ENCODE assay signal across 1 cellular context in genomic region chr15:58515807-58516206, GRCh38.
TF ChIP-seq lines count a peak whose summit lies in the region.

No MANE protein-coding gene starts in this region.

TF ChIP-seq in K562, 482 proteins besides CTCF, POLR2A, EP300 and RAD21 (continued from another document and continues in another):
- TF ChIP-seq MGA (IDR thresholded peaks at IDR 0.05) (peak; percentile 92), ZFP36 (IDR thresholded peaks at IDR 0.05; ENCODE audit: low read depth, low read length, partially characterized antibody) (no peak), L3MBTL2 (IDR thresholded peaks at IDR 0.05) (peak; percentile 93), RFX7 (CRISPR knock-in tag; IDR thresholded peaks at IDR 0.05) (no peak), ZFX (CRISPR knock-in tag; IDR thresholded peaks at IDR 0.05) (peak; percentile 54), ZNF592 (IDR thresholded peaks at IDR 0.05) (peak; percentile 82), MAX (CRISPR knock-in tag; IDR thresholded peaks at IDR 0.05) (peak; percentile 72), JUND (IDR thresholded peaks at IDR 0.05; ENCODE audit: borderline replicate concordance, low read depth, low read length) (no peak), JUND (tag; IDR thresholded peaks at IDR 0.05; ENCODE audit: borderline replicate concordance, low read depth, low read length) (peak; percentile 80; the same call in 1 of the 3 replicates), SMAD4 (CRISPR knock-in tag; conservative IDR thresholded peaks at IDR 0.05) (0 out of 2 replicates have a peak, but pooled peaks have one; percentile 33), ETS1 (conservative IDR thresholded peaks at IDR 0.05; ENCODE audit: control insufficient read depth, low read depth, low read length) (no peak), EP400 (IDR thresholded peaks at IDR 0.05) (0 out of 2 replicates have a peak, but pooled peaks have one; percentile 18), TRIM24 (IDR thresholded peaks at IDR 0.05) (peak in 1 of 2 experiments; percentile 41; a peak in 2 of 4 replicates), SIRT6 (IDR thresholded peaks at IDR 0.05; ENCODE audit: low read depth, low read length) (no peak), JUN (IDR thresholded peaks at IDR 0.05; ENCODE audit: borderline replicate concordance, low read depth, low read length) (peak; percentile 59; the same call in 1 of the 2 replicates), JUN (CRISPR knock-in tag; IDR thresholded peaks at IDR 0.05; ENCODE audit: borderline replicate concordance) (no peak; the same call in 1 of the 2 replicates), E2F6 (IDR thresholded peaks at IDR 0.05; ENCODE audit: borderline replicate concordance in 1 of 2, extremely low read depth in 1 of 2, insufficient read depth in 1 of 2, insufficient read length in 1 of 2, low read depth in 1 of 2, low read length in 1 of 2, poor library complexity in 1 of 2, severe bottlenecking in 1 of 2) (peak; percentile 38 to 54), ZNF224 (CRISPR knock-in tag; IDR thresholded peaks at IDR 0.05) (no peak), GABPA (tag; conservative IDR thresholded peaks at IDR 0.05; ENCODE audit: low read depth) (peak; percentile 35; the same call in 1 of the 2 replicates), HEY1 (CRISPR knock-in tag; IDR thresholded peaks at IDR 0.05; ENCODE audit: borderline replicate concordance) (no peak), POLR2G (IDR thresholded peaks at IDR 0.05; ENCODE audit: low read depth, low read length) (no peak), HCFC1 (IDR thresholded peaks at IDR 0.05; ENCODE audit: low read depth, low read length) (no peak), CTCFL (IDR thresholded peaks at IDR 0.05; ENCODE audit: borderline replicate concordance, insufficient read depth, low read depth, low read length, poor library complexity, severe bottlenecking) (no peak), SMARCA4 (IDR thresholded peaks at IDR 0.05) (no peak), NFYB (IDR thresholded peaks at IDR 0.05; ENCODE audit: extremely low read depth, insufficient read length) (no peak), RFX5 (IDR thresholded peaks at IDR 0.05; ENCODE audit: low read depth, low read length) (no peak), ZBED1 (IDR thresholded peaks at IDR 0.05) (no peak), ASH1L (IDR thresholded peaks at IDR 0.05; ENCODE audit: borderline replicate concordance, low read depth, partially characterized antibody) (no peak), ATF7 (IDR thresholded peaks at IDR 0.05) (peak; percentile 83), ETV1 (tag; conservative IDR thresholded peaks at IDR 0.05; ENCODE audit: low read depth) (0 out of 2 replicates have a peak, but pooled peaks have one; percentile 48), CXXC5 (CRISPR knock-in tag; IDR thresholded peaks at IDR 0.05) (peak; percentile 43), CTBP1 (IDR thresholded peaks at IDR 0.05; ENCODE audit: borderline replicate concordance) (0 out of 2 replicates have a peak, but pooled peaks have one; percentile 17), PREB (CRISPR knock-in tag; IDR thresholded peaks at IDR 0.05) (no peak), DPF2 (IDR thresholded peaks at IDR 0.05) (0 out of 2 replicates have a peak, but pooled peaks have one; percentile 22), NR2C2 (CRISPR knock-in tag; IDR thresholded peaks at IDR 0.05) (no peak), NR2C2 (tag; IDR thresholded peaks at IDR 0.05) (0 out of 2 replicates have a peak, but pooled peaks have one; percentile 22), ZNF77 (CRISPR knock-in tag; IDR thresholded peaks at IDR 0.05) (no peak), SIN3A (IDR thresholded peaks at IDR 0.05; ENCODE audit: borderline replicate concordance in 2 of 2, control insufficient read depth in 1 of 2, low read depth in 2 of 2, low read length in 2 of 2) (no peak), TAF15 (IDR thresholded peaks at IDR 0.05; ENCODE audit: low read depth, low read length) (no peak), TCFL5 (CRISPR knock-in tag; conservative IDR thresholded peaks at IDR 0.05) (no peak), MTA2 (IDR thresholded peaks at IDR 0.05; ENCODE audit: low read depth) (no peak)
